ENCODE assay signal across 1 cellular context in the genomic region with DNA sequence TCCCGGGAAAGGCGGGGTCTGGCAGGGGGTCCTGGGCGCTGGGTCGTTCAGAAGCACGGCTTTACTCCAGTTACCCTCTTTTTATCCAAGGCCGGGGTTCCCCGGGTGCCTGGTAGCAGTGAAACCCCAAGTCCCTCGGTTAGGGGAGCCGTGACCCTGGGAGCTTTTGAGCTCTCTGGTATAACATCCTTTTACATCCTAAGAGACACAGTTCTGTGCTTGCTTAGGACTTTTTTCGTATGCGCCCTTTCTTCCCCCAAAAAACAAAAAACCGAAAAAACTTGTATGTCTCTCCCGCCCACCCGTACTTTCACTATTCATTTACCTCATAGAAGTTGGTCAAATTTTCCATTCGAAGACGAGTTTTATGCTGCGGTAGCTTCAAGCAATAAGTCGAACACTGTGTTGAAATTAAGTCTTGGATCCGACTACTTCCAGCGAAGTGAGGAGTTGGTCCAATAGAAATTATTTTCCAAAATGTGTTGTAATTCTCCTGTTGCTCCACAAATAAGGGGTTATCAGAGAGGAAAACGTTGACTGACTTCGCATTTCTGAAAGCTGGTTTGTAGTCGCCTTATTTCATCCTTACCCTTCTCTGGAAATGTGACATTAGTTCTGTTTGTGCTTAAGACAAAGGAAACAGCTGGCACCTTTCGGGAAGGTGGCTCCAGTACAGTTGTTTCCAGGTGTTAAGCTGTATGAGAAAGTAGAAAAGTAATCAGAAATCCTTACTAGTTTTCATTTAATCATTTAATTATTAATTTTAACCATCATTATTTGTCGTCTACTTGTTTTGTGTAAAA.
TF ChIP-seq lines count a peak whose summit lies in the region.

No MANE protein-coding gene starts in this region.

TF ChIP-seq in IMR-90, 13 proteins besides CTCF, POLR2A, EP300 and RAD21 (continued from another document):
- TF ChIP-seq, protein P1, sequence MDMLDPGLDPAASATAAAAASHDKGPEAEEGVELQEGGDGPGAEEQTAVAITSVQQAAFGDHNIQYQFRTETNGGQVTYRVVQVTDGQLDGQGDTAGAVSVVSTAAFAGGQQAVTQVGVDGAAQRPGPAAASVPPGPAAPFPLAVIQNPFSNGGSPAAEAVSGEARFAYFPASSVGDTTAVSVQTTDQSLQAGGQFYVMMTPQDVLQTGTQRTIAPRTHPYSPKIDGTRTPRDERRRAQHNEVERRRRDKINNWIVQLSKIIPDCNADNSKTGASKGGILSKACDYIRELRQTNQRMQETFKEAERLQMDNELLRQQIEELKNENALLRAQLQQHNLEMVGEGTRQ (IDR thresholded peaks at IDR 0.05; ENCODE audit: low read depth, low read length), result no peak
